Comparison of ENCODE assay signal across 10 cellular contexts in the genomic region with DNA sequence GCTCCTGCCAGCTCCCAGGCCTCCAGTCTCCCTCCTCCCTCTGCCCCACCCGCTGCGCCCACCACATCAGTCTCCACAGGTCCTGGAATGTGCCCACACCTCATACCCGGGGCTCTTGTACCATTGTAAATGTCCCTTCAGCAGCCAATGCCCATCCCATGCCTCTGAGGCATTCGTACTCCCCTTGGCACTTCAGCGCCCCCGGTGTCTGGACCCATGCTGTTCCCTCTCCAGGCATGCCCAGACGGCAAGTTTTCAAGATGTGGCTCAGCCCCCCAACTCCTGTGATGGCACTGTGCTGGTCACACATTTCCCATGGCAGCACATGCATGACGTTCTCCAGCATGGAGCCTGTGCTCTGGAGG. TPM values are rescaled to one million over a fixed set of nuclear protein-coding genes. Genes with fewer than 3 reads are reported as not detected.
A peak's percentile ranks its signal among the peaks of the same experiment; 100 is the strongest.
DNase-seq lines count a peak whose midpoint lies in the region; ATAC-seq, FAIRE-seq and TF ChIP-seq lines count a peak whose summit lies in the region.
"Had no signal": no experiment of that assay in that cellular context is flagged by ENCODE, and none has a peak within 500 bp of the region (broad histone marks: within the 10 kb centered on the region; RNA-seq: fewer than 3 reads in every experiment).

No MANE protein-coding gene starts in this region.

- H3K36me3 ChIP-seq in CD4-positive, CD25-positive, alpha-beta regulatory T cell (ENCODE audit: control insufficient read depth, insufficient read depth, low read length): no peaks in the 10 kb centered on the region
- H3K36me3 ChIP-seq in MM.1S (replicated peaks; ENCODE audit: insufficient read depth, low read length) (no peaks in the 10 kb centered on the region), H1 (ENCODE audit: control insufficient read depth in 2 of 4, insufficient read depth in 4 of 4, low read length in 3 of 4) (no peaks in the 10 kb centered on the region), ovary (no peaks in the 10 kb centered on the region)

- no peak overlapping the region for H3K23ac ChIP-seq in H1 (ENCODE audit: insufficient read length)

- POLR2A ChIA-PET in H1 (lab: Charles Lee; ENCODE audit: partially characterized antibody): interaction anchor here (0.9 to 2.5 kb wide), 8 partner anchors 10 to 103 kb away, joined by 3 to 14 read pairs (median 4); partner anchors contain the start of gene PLXND1

- peak overlapping the region; percentile 21 for H2BK120ac ChIP-seq in H1 (replicated peaks; ENCODE audit: low read depth, low read length)

- no peak overlapping the region; the same call in 1 of the 2 replicates for H4K8ac ChIP-seq in H1 (ENCODE audit: extremely low read depth, insufficient read depth, low read length)

- no peak overlapping the region for H3K9ac ChIP-seq in MM.1S (ENCODE audit: low read length)
- 0 out of 7 replicates have a peak overlapping the region, but pooled peaks of 1 of the 4 experiments have one; percentile 13 for H3K9ac ChIP-seq in H1 (replicated peaks in 1 of 4; ENCODE audit: extremely low read depth in 1 of 4, low read depth in 3 of 4, low read length in 3 of 4)

- no peaks in the 10 kb centered on the region for H3K9me3 ChIP-seq in CD4-positive, CD25-positive, alpha-beta regulatory T cell (ENCODE audit: control insufficient read depth in 2 of 2, low read length in 2 of 2)
- no peaks in the 10 kb centered on the region for H3K9me3 ChIP-seq in MM.1S (replicated peaks; ENCODE audit: insufficient read depth, low read length)
- no peaks in the 10 kb centered on the region for H3K9me3 ChIP-seq in H1 (ENCODE audit: insufficient read depth in 2 of 2, low read depth in 1 of 2, low read length in 1 of 2)
- no peaks in the 10 kb centered on the region for H3K9me3 ChIP-seq in ovary

- WGBS in H1 (ENCODE audit: extremely low coverage in 1 of 2, insufficient coverage in 1 of 2, insufficient read length in 1 of 2, insufficient replicate concordance in 2 of 2, low coverage in 1 of 2, low lambda C conversion rate in 2 of 2, missing lambda C conversion rate in 1 of 2), 2 experiments: 44% methylated on average over 8 of the region's 8 CpGs; no CpG with 5 or more reads in 1 of the 2 experiments
- 75 to 82% (median 78%) methylated on average over 8 of the region's 8 CpGs for WGBS in ovary, 3 donors

- H3K23me2 ChIP-seq in H1 (ENCODE audit: low read depth, low read length): no peaks in the 10 kb centered on the region; the same call in 1 of the 2 replicates

- peaks cover 20% of the 10 kb centered on the region for H3K27me3 Mint-ChIP-seq in CD4-positive, CD25-positive, alpha-beta regulatory T cell

- H3K27ac Mint-ChIP-seq in CD4-positive, CD25-positive, alpha-beta regulatory T cell: peak overlapping the region in 2 of 3 donors; percentile 25 to 89

- H3K27me3 ChIP-seq in CD4-positive, CD25-positive, alpha-beta regulatory T cell (ENCODE audit: control insufficient read depth, insufficient read depth, low read length): no peaks in the 10 kb centered on the region
- H3K27me3 ChIP-seq in MM.1S (replicated peaks; ENCODE audit: insufficient read depth, low read length): no peaks in the 10 kb centered on the region
- H3K27me3 ChIP-seq in H1 (replicated peaks in 1 of 4; ENCODE audit: control insufficient read depth in 3 of 4, extremely low read depth in 1 of 4, insufficient read depth in 3 of 4, low read length in 3 of 4): no peaks in the 10 kb centered on the region
- no peaks in the 10 kb centered on the region for H3K27me3 ChIP-seq in ovary

- no peak overlapping the region for H3K27ac ChIP-seq in CD4-positive, CD25-positive, alpha-beta regulatory T cell (ENCODE audit: insufficient read depth, low read length, poor library complexity, severe bottlenecking)
- H3K27ac ChIP-seq in MM.1S (ENCODE audit: low read length): no peak overlapping the region
- H3K27ac ChIP-seq in H1 (ENCODE audit: low read depth, low read length): peak overlapping the region; percentile 10; the same call in 1 of the 2 replicates
- peak overlapping the region; percentile 56 to 72 for H3K27ac ChIP-seq in ovary

- peak overlapping the region; percentile 87 for H2AK5ac ChIP-seq in H1 (ENCODE audit: low read depth, low read length)

- TF ChIP-seq POLR2A in H1 (IDR thresholded peaks at IDR 0.05; ENCODE audit: control extremely low read depth in 1 of 2, low read depth in 2 of 2, low read length in 2 of 2) (no peak), ovary (IDR thresholded peaks at IDR 0.05) (no peak)

- H2BK12ac ChIP-seq in H1 (ENCODE audit: low read depth, low read length): peak overlapping the region; percentile 99

- H2AFZ ChIP-seq in MM.1S (ENCODE audit: low read length) (0 out of 2 replicates have a peak overlapping the region, but pooled peaks have one; percentile 4), H1 (ENCODE audit: low read length) (no peak overlapping the region)

- peak overlapping the region; percentile 93 for H2BK5ac ChIP-seq in H1 (ENCODE audit: low read depth, low read length)

- H2BK20ac ChIP-seq in H1 (ENCODE audit: low read length): peak overlapping the region; percentile 13

- 0 out of 2 replicates have a peak, but pooled peaks have one; percentile 3 for TF ChIP-seq CTCF in MM.1S (IDR thresholded peaks at IDR 0.05; ENCODE audit: low read length)
- TF ChIP-seq CTCF in H1 (IDR thresholded peaks at IDR 0.05; ENCODE audit: control extremely low read depth in 1 of 3, insufficient read depth in 1 of 3, low read depth in 1 of 3, low read length in 3 of 3): peak in 1 of 3 experiments; percentile 32; a peak in 1 of 4 replicates
- TF ChIP-seq CTCF in ovary (IDR thresholded peaks at IDR 0.05): no peak

- no peak for ATAC-seq in CD4-positive, CD25-positive, alpha-beta regulatory T cell (ENCODE audit: low read depth in 2 of 2)
- ATAC-seq in GM18858 (IDR thresholded peaks at IDR 0.05; ENCODE audit: unreplicated experiment): no peak
- ATAC-seq in GM19395 (IDR thresholded peaks at IDR 0.05; ENCODE audit: unreplicated experiment): no peak
- ATAC-seq: SK-N-SH treated with all-trans-retinoic acid at 6 μM for 48 hours had no signal

- no peak overlapping the region for H3K14ac ChIP-seq in H1 (ENCODE audit: insufficient read length)

- TF ChIP-seq EP300 in H1 (IDR thresholded peaks at IDR 0.05; ENCODE audit: borderline replicate concordance in 1 of 2, low read depth in 2 of 2, low read length in 2 of 2) (no peak), ovary (IDR thresholded peaks at IDR 0.05) (no peak)

- intact Hi-C loops in ovary (cut with DNase I): no loop called here

- H4K20me1 ChIP-seq in MM.1S (ENCODE audit: insufficient read depth, low read length) (no peaks in the 10 kb centered on the region), H1 (replicated peaks in 1 of 2; ENCODE audit: control insufficient read depth in 1 of 2, insufficient read depth in 2 of 2, low read length in 2 of 2) (no peaks in the 10 kb centered on the region)

- peaks cover 10% of the 10 kb centered on the region for H3K4me1 ChIP-seq in CD4-positive, CD25-positive, alpha-beta regulatory T cell (ENCODE audit: control insufficient read depth, insufficient read depth, low read length, poor library complexity, severe bottlenecking)
- H3K4me1 ChIP-seq in MM.1S (ENCODE audit: low read length) (no peaks in the 10 kb centered on the region; the same call in 1 of the 2 replicates), H1 (replicated peaks in 1 of 4; ENCODE audit: control insufficient read depth in 3 of 4, insufficient read depth in 4 of 4, low read length in 3 of 4) (peaks cover 13 to 56% (median 46%) of the 10 kb centered on the region in 4 experiments), ovary (ENCODE audit: insufficient read depth) (peaks cover 51% of the 10 kb centered on the region)

- peak overlapping the region; percentile 92 for H3K18ac ChIP-seq in H1 (ENCODE audit: extremely low read depth, low read length)

- H3K4me1 Mint-ChIP-seq in CD4-positive, CD25-positive, alpha-beta regulatory T cell: peaks cover 4 to 22% (median 13%) of the 10 kb centered on the region in 4 donors

- no peak overlapping the region for H3K56ac ChIP-seq in H1 (replicated peaks; ENCODE audit: insufficient read length, low read depth, low read length)

- H3K79me1 ChIP-seq in H1 (ENCODE audit: low read depth, low read length): peaks cover 10% of the 10 kb centered on the region

- peak in 1 of 2 experiments; percentile 18; a peak in 1 of 4 replicates for TF ChIP-seq RAD21 in H1 (IDR thresholded peaks at IDR 0.05 in 1 of 2, conservative IDR thresholded peaks at IDR 0.05 in 1 of 2; ENCODE audit: low read depth in 2 of 2, low read length in 2 of 2)

- no peaks in the 10 kb centered on the region for H3F3A ChIP-seq in MM.1S (ENCODE audit: insufficient read depth, low read length)

- H3K4me3 ChIP-seq in CD4-positive, CD25-positive, alpha-beta regulatory T cell (ENCODE audit: low read depth, low read length): no peak overlapping the region
- no peak overlapping the region for H3K4me3 ChIP-seq in MM.1S (ENCODE audit: low read length)
- peak overlapping the region in 1 of 4 experiments; percentile 53; a peak in 2 of 8 replicates for H3K4me3 ChIP-seq in H1 (ENCODE audit: extremely low read depth in 1 of 4, insufficient read depth in 2 of 4, low read depth in 3 of 4, low read length in 4 of 4)
- H3K4me3 ChIP-seq in ovary: peak overlapping the region; percentile 16

- peak overlapping the region; percentile 24 for H4K5ac ChIP-seq in H1 (ENCODE audit: insufficient read length, low read depth, low read length)

- H3K9me2 ChIP-seq in MM.1S (replicated peaks; ENCODE audit: insufficient read depth, low read length): no peaks in the 10 kb centered on the region

- H3K4me3 Mint-ChIP-seq in CD4-positive, CD25-positive, alpha-beta regulatory T cell: peak overlapping the region in 1 of 4 donors; percentile 18

- FAIRE-seq in H1 (lab: Jason Lieb, UNC): no peak

- H3K4me2 ChIP-seq in MM.1S (ENCODE audit: low read depth, low read length) (no peak overlapping the region), H1 (ENCODE audit: insufficient read depth in 1 of 2, low read depth in 2 of 2, low read length in 2 of 2) (peak overlapping the region; percentile 61 to 75)

- CTCF ChIA-PET in H1 (lab: Charles Lee; ENCODE audit: partially characterized antibody): interaction anchor here (0.7 to 2.7 kb wide), 13 partner anchors 10 to 106 kb away, joined by 3 to 11 read pairs (median 4); no protein-coding TSS in a partner anchor

- H3K36me3 Mint-ChIP-seq in CD4-positive, CD25-positive, alpha-beta regulatory T cell: no peaks in the 10 kb centered on the region

- H2BK15ac ChIP-seq in H1 (ENCODE audit: low read length): peak overlapping the region; percentile 99; the same call in 1 of the 2 replicates

- peak overlapping the region; percentile 73 for H3K4ac ChIP-seq in H1 (replicated peaks; ENCODE audit: insufficient read length, low read depth, low read length)

- DNase-seq in CD4-positive, CD25-positive, alpha-beta regulatory T cell: no peak
- DNase-seq in MM.1S (no peak), H1 (ENCODE audit: low read depth in 1 of 2, low spot score in 2 of 2) (peak in 1 of 2 experiments; percentile 60), ovary (no peak), 8988T (no peak), NCI-H446 treated with DMSO at 0.1 percent for 48 hours (lab: John Stamatoyannopoulos, UW) (no peak)
- DNase-seq: cortex of kidney had no signal

- H3K79me2 ChIP-seq in MM.1S (ENCODE audit: low read length): no peaks in the 10 kb centered on the region
- peaks cover 0 to 13% of the 10 kb centered on the region in 2 experiments; a peak in 1 of 4 replicates for H3K79me2 ChIP-seq in H1 (ENCODE audit: control insufficient read depth in 1 of 2, insufficient read depth in 2 of 2, low read length in 2 of 2)

- peak overlapping the region; percentile 80 for H4K91ac ChIP-seq in H1 (replicated peaks; ENCODE audit: insufficient read length, low read length)

- H3K9me3 Mint-ChIP-seq in CD4-positive, CD25-positive, alpha-beta regulatory T cell: no peaks in the 10 kb centered on the region

RNA-seq across cellular contexts. Expression of gene PLXND1, which starts 13.3 kb away (rescaled TPM):
- total RNA-seq in CD4-positive, CD25-positive, alpha-beta regulatory T cell: 11.3 TPM
- under 1 TPM in 3 of 4 donors, not detected in 1; 0.48 to 0.88 (median 0.79) TPM for polyA plus RNA-seq in CD4-positive, CD25-positive, alpha-beta regulatory T cell
- 60.2 and 66.4 TPM in 2 replicates for total RNA-seq in H1 (2021; fragmentation: NEBNext Ultra II Directional; extraction: Animal tissue kit (Norgen Biotek cat#: 25700))
- polyA plus RNA-seq in H1 (2011; rRNA removed) (17.7 and 21.7 TPM in 2 replicates), ovary (100 to 1,000 TPM in 1 of 2 donors, 10 to 100 TPM in 1; 55.2 to 120 TPM)
- 18.6 TPM for polyA plus RNA-seq in H1 (2011; cell fraction: cytosol; rRNA removed)
- polyA plus RNA-seq in H1 (2011; cell fraction: nucleus; rRNA removed): 82.4 TPM
- 31.8 to 69.1 TPM (median 54.8 TPM) in 4 replicates for polyA plus RNA-seq in H1 (2012, experiment 1 of 2)
- polyA plus RNA-seq in H1 (2012, experiment 2 of 2): 41.9 TPM
- polyA plus RNA-seq in H1 (2013, experiment 1 of 2): 103 TPM
- 99.8 TPM for polyA plus RNA-seq in H1 (2013, experiment 2 of 2)
- polyA minus RNA-seq in H1 (2011; rRNA and poly(A)+ RNA removed): 28.1 and 28.5 TPM in 2 replicates
- polyA minus RNA-seq in H1 (2011; cell fraction: cytosol; rRNA and poly(A)+ RNA removed): 23.0 TPM
- polyA minus RNA-seq in H1 (2011; cell fraction: nucleus; rRNA and poly(A)+ RNA removed): 22.9 TPM
- 100 to 1,000 TPM in 1 of 7 donors, 10 to 100 TPM in 6; 21.6 to 111 (median 57.1) TPM for total RNA-seq in ovary

RNA-seq across cellular contexts. Expression of gene H1-8, which starts 50.2 kb away (rescaled TPM):
- not detected for total RNA-seq in CD4-positive, CD25-positive, alpha-beta regulatory T cell
- polyA plus RNA-seq in CD4-positive, CD25-positive, alpha-beta regulatory T cell: not detected
- not detected in 2 replicates for total RNA-seq in H1 (2021; fragmentation: NEBNext Ultra II Directional; extraction: Animal tissue kit (Norgen Biotek cat#: 25700))
- not detected in 2 replicates for polyA plus RNA-seq in H1 (2011; rRNA removed)
- not detected for polyA plus RNA-seq in H1 (2011; cell fraction: cytosol; rRNA removed)
- not detected for polyA plus RNA-seq in H1 (2011; cell fraction: nucleus; rRNA removed)
- polyA plus RNA-seq in H1 (2012, experiment 1 of 2): not detected in 4 replicates
- not detected for polyA plus RNA-seq in H1 (2012, experiment 2 of 2)
- polyA plus RNA-seq in H1 (2013, experiment 1 of 2): not detected
- polyA plus RNA-seq in H1 (2013, experiment 2 of 2): not detected
- not detected in 2 replicates for polyA minus RNA-seq in H1 (2011; rRNA and poly(A)+ RNA removed)
- not detected for polyA minus RNA-seq in H1 (2011; cell fraction: cytosol; rRNA and poly(A)+ RNA removed)
- not detected for polyA minus RNA-seq in H1 (2011; cell fraction: nucleus; rRNA and poly(A)+ RNA removed)
- total RNA-seq in ovary: not detected
- under 1 TPM in 1 of 2 donors, not detected in 1; 0.27 TPM for polyA plus RNA-seq in ovary

Comparison
In these comparisons a context has a peak if more than half of its experiments do, and no peak if none do; other contexts are left out.
1. H3K27ac ChIP-seq: peak in H1 (single experiment) and ovary (2 of 2); none in CD4-positive, CD25-positive, alpha-beta regulatory T cell (single experiment) and MM.1S (single experiment).